ENCODE assay signal across 22 cellular contexts in genomic region chr6:152364846-152365245, GRCh38.
"Had no signal": no experiment of that assay in that cellular context is flagged by ENCODE, and none has a peak within 500 bp of the region (broad histone marks: within the 10 kb centered on the region; RNA-seq: fewer than 3 reads in every experiment).

No MANE protein-coding gene starts in this region.

- H2AFZ ChIP-seq: parathyroid adenoma had no signal

- H3K36me3 Mint-ChIP-seq: stimulated activated memory B cell treated with anti-CD40 and anti-IgM and Interleukin-4, amounts not matched to agents 10 μg/mL and 1 μg/mL and 100 μg/mL, for 72 hours had no signal

- H3K4me3 Mint-ChIP-seq: endodermal cell; nephron; stimulated activated memory B cell treated with anti-CD40 and anti-IgM and Interleukin-4, amounts not matched to agents 10 μg/mL and 1 μg/mL and 100 μg/mL, for 72 hours; stimulated activated naive CD8-positive, alpha-beta T cell treated with anti-CD3 and anti-CD28 coated beads, Interleukin-15, Interleukin-2, amounts not matched to agents 100 ng/mL and 50 ng/mL, for 24 hours had no signal

- H3K9ac ChIP-seq: parathyroid adenoma had no signal

- H3K79me2 ChIP-seq: parathyroid adenoma had no signal

- H3K27ac Mint-ChIP-seq: endodermal cell; nephron; stimulated activated memory B cell treated with anti-CD40 and anti-IgM and Interleukin-4, amounts not matched to agents 10 μg/mL and 1 μg/mL and 100 μg/mL, for 72 hours; stimulated activated naive CD8-positive, alpha-beta T cell treated with anti-CD3 and anti-CD28 coated beads, Interleukin-15, Interleukin-2, amounts not matched to agents 100 ng/mL and 50 ng/mL, for 24 hours had no signal

- H3K4me1 Mint-ChIP-seq: endodermal cell; stimulated activated memory B cell treated with anti-CD40 and anti-IgM and Interleukin-4, amounts not matched to agents 10 μg/mL and 1 μg/mL and 100 μg/mL, for 72 hours had no signal

- H3K4me3 ChIP-seq: coronary artery, heart left ventricle, mucosa of descending colon, psoas muscle, spleen, tibial artery, upper lobe of right lung, vagina had no signal

- H3K27me3 ChIP-seq: heart left ventricle, spleen, tibial artery, upper lobe of right lung, vagina had no signal

- ATAC-seq: heart left ventricle; mucosa of descending colon; psoas muscle; sciatic nerve; stimulated activated memory B cell treated with anti-CD40 and anti-IgM and Interleukin-4, amounts not matched to agents 10 μg/mL and 1 μg/mL and 100 μg/mL, for 72 hours; upper lobe of right lung had no signal

- H3K27ac ChIP-seq: coronary artery, heart left ventricle, parathyroid adenoma, psoas muscle, spleen, tibial artery, upper lobe of right lung, vagina had no signal

- H3K9me3 Mint-ChIP-seq: endodermal cell; nephron; stimulated activated memory B cell treated with anti-CD40 and anti-IgM and Interleukin-4, amounts not matched to agents 10 μg/mL and 1 μg/mL and 100 μg/mL, for 72 hours; stimulated activated naive CD8-positive, alpha-beta T cell treated with anti-CD3 and anti-CD28 coated beads, Interleukin-15, Interleukin-2, amounts not matched to agents 100 ng/mL and 50 ng/mL, for 24 hours had no signal

- DNase-seq: effector CD4-positive, alpha-beta T cell; endodermal cell; erythroblast; heart left ventricle; hippocampal formation; kidney glomerular epithelial cell; mucosa of descending colon; psoas muscle; retina; spleen; stimulated activated CD4-positive, alpha-beta T cell treated with anti-CD3 and anti-CD28 coated beads, Interleukin-15, amount 100 ng/mL, for 24 hours; stimulated activated CD4-positive, alpha-beta T cell treated with anti-CD3 and anti-CD28 coated beads, Interleukin-1b, Interleukin-23, amount 100 ng/mL, for 48 hours; stimulated activated CD4-positive, alpha-beta T cell treated with anti-CD3 and anti-CD28 coated beads, Interleukin-4, amount 100 ng/mL, for 24 hours; tibial artery; upper lobe of right lung had no signal

- H3K9me3 ChIP-seq: heart left ventricle, mucosa of descending colon, psoas muscle, spleen, tibial artery, upper lobe of right lung, vagina had no signal

- H3K4me1 ChIP-seq: upper lobe of right lung had no signal
